Comparison of ENCODE assay signal across 8 cellular contexts in genomic region chr7:30163231-30163894, GRCh38. TPM values are rescaled to one million over a fixed set of nuclear protein-coding genes. Genes with fewer than 3 reads are reported as not detected.
DNase-seq lines count a peak whose midpoint lies in the region; ATAC-seq, FAIRE-seq and TF ChIP-seq lines count a peak whose summit lies in the region.

No MANE protein-coding gene starts in this region.

- no peaks in the 10 kb centered on the region for H3K9me3 Mint-ChIP-seq in astrocyte (ENCODE audit: unreplicated experiment)

- no peaks in the 10 kb centered on the region for H4K20me1 ChIP-seq in astrocyte (ENCODE audit: insufficient read depth, low read length)

- ATAC-seq in HG02610 (IDR thresholded peaks at IDR 0.05; ENCODE audit: unreplicated experiment): peak; percentile 48
- no peak for ATAC-seq in HG02885 (IDR thresholded peaks at IDR 0.05; ENCODE audit: poor library complexity, unreplicated experiment)

- intact Hi-C loops in A673 (cut with micrococcal nuclease; ENCODE audit: unreplicated experiment): loop anchor here (5.0 kb wide), 1 partner anchor 249 kb away; no protein-coding TSS in a partner anchor

- peak overlapping the region; percentile 84 for H3K4me2 ChIP-seq in astrocyte (ENCODE audit: low read length)

- H3K27me3 Mint-ChIP-seq in astrocyte (ENCODE audit: low read depth, unreplicated experiment): peaks cover 6% of the 10 kb centered on the region

- peak; percentile 77 for DNase-seq in NCI-H510A treated with DMSO at 0.1 percent for 48 hours (lab: John Stamatoyannopoulos, UW)
- DNase-seq in astrocyte (ENCODE audit: low read depth): no peak
- DNase-seq in A673 (ENCODE audit: low spot score): no peak
- no peak for DNase-seq in RKO (ENCODE audit: low spot score)

- peaks cover 36% of the 10 kb centered on the region for H3K4me1 Mint-ChIP-seq in astrocyte (ENCODE audit: low read depth, unreplicated experiment)

- no peaks in the 10 kb centered on the region for H3K9me3 ChIP-seq in astrocyte (ENCODE audit: insufficient read depth, low read depth, low read length)
- H3K9me3 ChIP-seq in mesodermal cell (ENCODE audit: control insufficient read depth, low read length): no peaks in the 10 kb centered on the region
- H3K9me3 ChIP-seq in A673 (ENCODE audit: low read depth, low read length, poor library complexity, severe bottlenecking): no peaks in the 10 kb centered on the region

- H3K4me1 ChIP-seq in astrocyte (ENCODE audit: insufficient read depth, low read length) (peaks cover 25% of the 10 kb centered on the region), mesodermal cell (ENCODE audit: control insufficient read depth, insufficient read depth, low read length, poor library complexity, severe bottlenecking) (peaks cover 24% of the 10 kb centered on the region), A673 (ENCODE audit: insufficient read depth, low read length, poor library complexity, severe bottlenecking) (no peaks in the 10 kb centered on the region)

- peak overlapping the region; percentile 89 for H3K27ac Mint-ChIP-seq in astrocyte (ENCODE audit: unreplicated experiment)

- H3K9ac ChIP-seq in astrocyte (ENCODE audit: low read length): peak overlapping the region; percentile 70

- 72 to 75% methylated on average over 9 to 11 of the region's 13 CpGs for WGBS in mesodermal cell (ENCODE audit: insufficient coverage in 2 of 2), 2 experiments

- H3K27ac ChIP-seq in astrocyte (ENCODE audit: low read depth, low read length) (peak overlapping the region; percentile 51), mesodermal cell (ENCODE audit: low read depth, low read length, severe bottlenecking) (peak overlapping the region; percentile 51), A673 (ENCODE audit: low read depth, low read length, poor library complexity, severe bottlenecking) (no peak overlapping the region)

- H3K4me3 Mint-ChIP-seq in astrocyte (ENCODE audit: unreplicated experiment): peak overlapping the region; percentile 60

- H2AFZ ChIP-seq in astrocyte (ENCODE audit: low read depth, low read length): peak overlapping the region; percentile 50

- peaks cover 6% of the 10 kb centered on the region for H3K36me3 Mint-ChIP-seq in astrocyte (ENCODE audit: low read depth, unreplicated experiment)

- no peaks in the 10 kb centered on the region for H3K36me3 ChIP-seq in astrocyte (ENCODE audit: insufficient read depth, low read length)
- H3K36me3 ChIP-seq in mesodermal cell (ENCODE audit: control insufficient read depth, insufficient read depth, low read length): no peaks in the 10 kb centered on the region
- no peaks in the 10 kb centered on the region for H3K36me3 ChIP-seq in A673 (ENCODE audit: insufficient read depth, low read length, poor library complexity, severe bottlenecking)

- no TSS peak for BruUV-seq in A673 (replicated peaks; lab: Mats Ljungman, UMichigan)

- CTCF ChIA-PET in A673 (lab: Charles Lee): no interaction called here

- no peak for FAIRE-seq in astrocyte (lab: Jason Lieb, UNC)

- H3K4me3 ChIP-seq in GM08714 (ENCODE audit: low read length): peak overlapping the region; percentile 34; the same call in 1 of the 2 replicates
- peak overlapping the region; percentile 49 for H3K4me3 ChIP-seq in astrocyte (ENCODE audit: insufficient read depth, low read depth, low read length)
- no peak overlapping the region for H3K4me3 ChIP-seq in mesodermal cell (ENCODE audit: extremely low read depth, insufficient read depth, low read length, poor library complexity, severe bottlenecking)
- H3K4me3 ChIP-seq in A673 (ENCODE audit: low read depth, low read length, poor library complexity, severe bottlenecking): no peak overlapping the region

- no peaks in the 10 kb centered on the region for H3K79me2 ChIP-seq in astrocyte (ENCODE audit: insufficient read depth, low read length)

- POLR2A ChIA-PET in A673 (lab: Charles Lee; ENCODE audit: low non-redundant PET): no interaction called here

- H3K27me3 ChIP-seq in astrocyte (ENCODE audit: insufficient read depth, low read length) (no peaks in the 10 kb centered on the region), A673 (replicated peaks; ENCODE audit: insufficient read depth, low read depth, low read length, poor library complexity) (no peaks in the 10 kb centered on the region)

- no peak for TF ChIP-seq CTCF in astrocyte (IDR thresholded peaks at IDR 0.05; ENCODE audit: insufficient read depth, low read depth, low read length)
- no peak for TF ChIP-seq CTCF in A673 (conservative IDR thresholded peaks at IDR 0.05; ENCODE audit: low read depth, low read length)

RNA-seq across cellular contexts. Expression of gene MTURN, which starts 28.6 kb away (rescaled TPM):
- total RNA-seq in astrocyte: 8.4 and 9.3 TPM in 2 replicates
- polyA plus RNA-seq in mesodermal cell (2013, experiment 1 of 2): 14.6 TPM
- polyA plus RNA-seq in mesodermal cell (2013, experiment 2 of 2): 9.9 TPM
- total RNA-seq in A673 (2021): 2.6 and 3.0 TPM in 2 replicates

Comparison
In these comparisons a context has a peak if more than half of its experiments do, and no peak if none do; other contexts are left out.
1. H3K4me3 ChIP-seq: peak in GM08714 (single experiment) and astrocyte (single experiment); none in mesodermal cell (single experiment) and A673 (single experiment).